Comparison of ENCODE assay signal across 8 cellular contexts in the genomic region with DNA sequence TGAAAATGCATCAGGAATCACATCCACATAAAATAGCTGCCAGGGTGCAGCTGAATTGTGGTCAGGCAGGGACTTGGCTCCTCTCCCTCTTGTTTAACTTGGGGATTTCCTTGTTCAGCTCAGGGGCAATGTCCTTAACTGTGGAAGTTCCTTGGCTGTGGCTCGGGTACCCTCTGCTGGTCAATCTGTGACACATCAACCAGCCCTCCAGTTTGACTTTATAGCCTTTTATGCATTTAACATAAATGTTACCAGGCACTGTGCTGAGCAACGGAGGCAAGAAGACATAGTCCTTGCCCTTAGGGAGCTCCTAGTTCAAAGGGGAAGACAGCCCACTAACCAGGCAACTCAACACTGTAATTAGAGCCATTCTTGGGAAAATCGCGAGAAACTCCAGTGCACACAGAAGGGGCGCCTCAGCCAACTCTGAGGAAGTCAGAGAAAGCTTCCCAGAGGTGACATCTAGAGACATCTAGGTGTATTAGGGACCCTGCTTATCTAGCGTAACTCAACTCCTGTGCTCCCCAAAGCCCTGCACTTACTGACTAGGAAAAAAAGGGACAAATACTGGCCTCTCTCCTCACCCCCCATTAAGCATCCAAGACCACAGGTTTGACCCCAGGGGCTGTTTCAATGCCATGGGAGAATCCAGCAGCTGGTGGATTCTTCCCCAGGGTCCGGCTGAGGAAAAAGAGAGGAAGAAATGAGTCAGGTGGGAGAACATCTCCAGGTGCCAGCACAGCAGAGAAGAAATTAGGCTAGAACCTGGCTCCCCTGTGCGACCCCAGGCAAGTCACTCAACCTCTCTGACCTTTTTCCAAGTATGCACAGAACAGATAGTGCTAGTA. TPM values are rescaled to one million over a fixed set of nuclear protein-coding genes. Genes with fewer than 3 reads are reported as not detected.
A peak's percentile ranks its signal among the peaks of the same experiment; 100 is the strongest.
DNase-seq lines count a peak whose midpoint lies in the region; ATAC-seq and TF ChIP-seq lines count a peak whose summit lies in the region.

No MANE protein-coding gene starts in this region.

- H3K4me3 Mint-ChIP-seq in WTC11, result peak overlapping the region; percentile 88

- H3K36me3 Mint-ChIP-seq in WTC11, result no peaks in the 10 kb centered on the region

- CTCF ChIA-PET in AG04449 (lab: Yijun Ruan, JAX), result interaction anchor here (0.6 to 11.8 kb wide), 53 partner anchors 8 to 924 kb away, joined by 3 to 272 read pairs (median 5); a partner anchor contains a TSS
- CTCF ChIA-PET in WTC11 (lab: Charles Lee), result interaction anchor here (0.5 to 4.6 kb wide), 59 partner anchors 8 to 239 kb away, joined by 3 to 53 read pairs (median 5); a partner anchor contains a TSS

- H3K9me3 Mint-ChIP-seq in WTC11, result no peaks in the 10 kb centered on the region

- peak; percentile 73 for TF ChIP-seq CTCF in AG04449 (IDR thresholded peaks at IDR 0.05; ENCODE audit: insufficient read depth, low read length, missing control alignments)
- TF ChIP-seq CTCF in WTC11 (IDR thresholded peaks at IDR 0.05), result peak; percentile 43

- H3K27ac Mint-ChIP-seq in WTC11, result no peak overlapping the region

- no peak for ATAC-seq in WTC11
- ATAC-seq in left lobe of liver, result peak; percentile 4
- no peak for ATAC-seq in GM21576 (IDR thresholded peaks at IDR 0.05; ENCODE audit: unreplicated experiment)

- H3K4me1 Mint-ChIP-seq in WTC11, result peaks cover 33% of the 10 kb centered on the region

- H3K27me3 Mint-ChIP-seq in WTC11 (ENCODE audit: low read depth), result peaks cover 18% of the 10 kb centered on the region

- DNase-seq in AG04449 (ENCODE audit: low read depth, low spot score), result peak; percentile 83
- peak; percentile 47 for DNase-seq in GM19240 (ENCODE audit: insufficient read length, low spot score)
- DNase-seq in NCI-H345 treated with DMSO at 0.1 percent for 48 hours (lab: John Stamatoyannopoulos, UW; ENCODE audit: unreplicated experiment), result peak; percentile 50
- peak; percentile 69 for DNase-seq in WTC11 (ENCODE audit: low spot score)
- peak; percentile 59 for DNase-seq in cerebellum (ENCODE audit: low spot score)
- peak; percentile 65 for DNase-seq in left lobe of liver (ENCODE audit: low spot score)
- DNase-seq in stimulated activated CD4-positive, alpha-beta T cell treated with anti-CD3 and anti-CD28 coated beads, Interleukin-4, amount 100 ng/mL, for 1 hour, result peak; percentile 51

- POLR2A ChIA-PET in AG04449 (lab: Yijun Ruan, JAX), result interaction anchor here (0.5 to 1.4 kb wide), 4 partner anchors 90 to 226 kb away, joined by 3 to 5 read pairs (median 4); no protein-coding TSS in a partner anchor
- POLR2A ChIA-PET in WTC11 (lab: Charles Lee), result interaction anchor here (0.5 to 1.3 kb wide), 3 partner anchors 22 to 181 kb away, joined by 3 to 4 read pairs (median 4); a partner anchor contains a TSS

- H3K4me3 ChIP-seq in AG04449 (ENCODE audit: low read depth, low read length), result no peak overlapping the region

TF ChIP-seq in WTC11, 78 proteins besides CTCF, POLR2A, EP300 and RAD21:
- TF ChIP-seq, protein P1, sequence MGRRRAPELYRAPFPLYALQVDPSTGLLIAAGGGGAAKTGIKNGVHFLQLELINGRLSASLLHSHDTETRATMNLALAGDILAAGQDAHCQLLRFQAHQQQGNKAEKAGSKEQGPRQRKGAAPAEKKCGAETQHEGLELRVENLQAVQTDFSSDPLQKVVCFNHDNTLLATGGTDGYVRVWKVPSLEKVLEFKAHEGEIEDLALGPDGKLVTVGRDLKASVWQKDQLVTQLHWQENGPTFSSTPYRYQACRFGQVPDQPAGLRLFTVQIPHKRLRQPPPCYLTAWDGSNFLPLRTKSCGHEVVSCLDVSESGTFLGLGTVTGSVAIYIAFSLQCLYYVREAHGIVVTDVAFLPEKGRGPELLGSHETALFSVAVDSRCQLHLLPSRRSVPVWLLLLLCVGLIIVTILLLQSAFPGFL (CRISPR knock-in tag; IDR thresholded peaks at IDR 0.05; ENCODE audit: borderline replicate concordance), result no peak
- no peak for TF ChIP-seq RELA (CRISPR knock-in tag; IDR thresholded peaks at IDR 0.05; ENCODE audit: borderline replicate concordance)
- TF ChIP-seq ZNF263 (CRISPR knock-in tag; IDR thresholded peaks at IDR 0.05; ENCODE audit: low read depth), result no peak
- no peak for TF ChIP-seq TEAD4 (CRISPR knock-in tag; IDR thresholded peaks at IDR 0.05)
- TF ChIP-seq, protein P2, sequence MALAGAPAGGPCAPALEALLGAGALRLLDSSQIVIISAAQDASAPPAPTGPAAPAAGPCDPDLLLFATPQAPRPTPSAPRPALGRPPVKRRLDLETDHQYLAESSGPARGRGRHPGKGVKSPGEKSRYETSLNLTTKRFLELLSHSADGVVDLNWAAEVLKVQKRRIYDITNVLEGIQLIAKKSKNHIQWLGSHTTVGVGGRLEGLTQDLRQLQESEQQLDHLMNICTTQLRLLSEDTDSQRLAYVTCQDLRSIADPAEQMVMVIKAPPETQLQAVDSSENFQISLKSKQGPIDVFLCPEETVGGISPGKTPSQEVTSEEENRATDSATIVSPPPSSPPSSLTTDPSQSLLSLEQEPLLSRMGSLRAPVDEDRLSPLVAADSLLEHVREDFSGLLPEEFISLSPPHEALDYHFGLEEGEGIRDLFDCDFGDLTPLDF (CRISPR knock-in tag; IDR thresholded peaks at IDR 0.05), result no peak
- TF ChIP-seq, protein P3, sequence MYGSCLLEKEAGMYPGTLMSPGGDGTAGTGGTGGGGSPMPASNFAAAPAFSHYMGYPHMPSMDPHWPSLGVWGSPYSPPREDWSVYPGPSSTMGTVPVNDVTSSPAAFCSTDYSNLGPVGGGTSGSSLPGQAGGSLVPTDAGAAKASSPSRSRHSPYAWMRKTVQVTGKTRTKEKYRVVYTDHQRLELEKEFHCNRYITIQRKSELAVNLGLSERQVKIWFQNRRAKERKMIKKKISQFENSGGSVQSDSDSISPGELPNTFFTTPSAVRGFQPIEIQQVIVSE (CRISPR knock-in tag; IDR thresholded peaks at IDR 0.05; ENCODE audit: borderline replicate concordance), result no peak
- TF ChIP-seq, protein P4, sequence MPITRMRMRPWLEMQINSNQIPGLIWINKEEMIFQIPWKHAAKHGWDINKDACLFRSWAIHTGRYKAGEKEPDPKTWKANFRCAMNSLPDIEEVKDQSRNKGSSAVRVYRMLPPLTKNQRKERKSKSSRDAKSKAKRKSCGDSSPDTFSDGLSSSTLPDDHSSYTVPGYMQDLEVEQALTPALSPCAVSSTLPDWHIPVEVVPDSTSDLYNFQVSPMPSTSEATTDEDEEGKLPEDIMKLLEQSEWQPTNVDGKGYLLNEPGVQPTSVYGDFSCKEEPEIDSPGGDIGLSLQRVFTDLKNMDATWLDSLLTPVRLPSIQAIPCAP (CRISPR knock-in tag; IDR thresholded peaks at IDR 0.05), result no peak
- TF ChIP-seq, protein P5, sequence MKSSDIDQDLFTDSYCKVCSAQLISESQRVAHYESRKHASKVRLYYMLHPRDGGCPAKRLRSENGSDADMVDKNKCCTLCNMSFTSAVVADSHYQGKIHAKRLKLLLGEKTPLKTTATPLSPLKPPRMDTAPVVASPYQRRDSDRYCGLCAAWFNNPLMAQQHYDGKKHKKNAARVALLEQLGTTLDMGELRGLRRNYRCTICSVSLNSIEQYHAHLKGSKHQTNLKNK (CRISPR knock-in tag; IDR thresholded peaks at IDR 0.05), result no peak
- no peak for TF ChIP-seq SMAD4 (CRISPR knock-in tag; IDR thresholded peaks at IDR 0.05)
- TF ChIP-seq, protein P6, sequence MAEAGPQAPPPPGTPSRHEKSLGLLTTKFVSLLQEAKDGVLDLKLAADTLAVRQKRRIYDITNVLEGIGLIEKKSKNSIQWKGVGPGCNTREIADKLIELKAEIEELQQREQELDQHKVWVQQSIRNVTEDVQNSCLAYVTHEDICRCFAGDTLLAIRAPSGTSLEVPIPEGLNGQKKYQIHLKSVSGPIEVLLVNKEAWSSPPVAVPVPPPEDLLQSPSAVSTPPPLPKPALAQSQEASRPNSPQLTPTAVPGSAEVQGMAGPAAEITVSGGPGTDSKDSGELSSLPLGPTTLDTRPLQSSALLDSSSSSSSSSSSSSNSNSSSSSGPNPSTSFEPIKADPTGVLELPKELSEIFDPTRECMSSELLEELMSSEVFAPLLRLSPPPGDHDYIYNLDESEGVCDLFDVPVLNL (CRISPR knock-in tag; IDR thresholded peaks at IDR 0.05; ENCODE audit: borderline replicate concordance, low read depth), result no peak

RNA-seq across cellular contexts. Expression of a gene that starts 17.3 kb away (rescaled TPM):
- total RNA-seq in WTC11 (2021) (23.8 to 27.7 TPM (median 26.7 TPM) in 3 replicates), cerebellum (19.2 TPM), left lobe of liver (17.7 TPM)

RNA-seq across cellular contexts. Expression of a gene that starts 26.5 kb away (rescaled TPM):
- total RNA-seq in WTC11 (2021), result 0.09 to 0.18 TPM (median 0.13 TPM) in 3 replicates
- total RNA-seq in cerebellum, result not detected
- not detected for total RNA-seq in left lobe of liver
